ENCODE assay signal across 7 cellular contexts in the genomic region with DNA sequence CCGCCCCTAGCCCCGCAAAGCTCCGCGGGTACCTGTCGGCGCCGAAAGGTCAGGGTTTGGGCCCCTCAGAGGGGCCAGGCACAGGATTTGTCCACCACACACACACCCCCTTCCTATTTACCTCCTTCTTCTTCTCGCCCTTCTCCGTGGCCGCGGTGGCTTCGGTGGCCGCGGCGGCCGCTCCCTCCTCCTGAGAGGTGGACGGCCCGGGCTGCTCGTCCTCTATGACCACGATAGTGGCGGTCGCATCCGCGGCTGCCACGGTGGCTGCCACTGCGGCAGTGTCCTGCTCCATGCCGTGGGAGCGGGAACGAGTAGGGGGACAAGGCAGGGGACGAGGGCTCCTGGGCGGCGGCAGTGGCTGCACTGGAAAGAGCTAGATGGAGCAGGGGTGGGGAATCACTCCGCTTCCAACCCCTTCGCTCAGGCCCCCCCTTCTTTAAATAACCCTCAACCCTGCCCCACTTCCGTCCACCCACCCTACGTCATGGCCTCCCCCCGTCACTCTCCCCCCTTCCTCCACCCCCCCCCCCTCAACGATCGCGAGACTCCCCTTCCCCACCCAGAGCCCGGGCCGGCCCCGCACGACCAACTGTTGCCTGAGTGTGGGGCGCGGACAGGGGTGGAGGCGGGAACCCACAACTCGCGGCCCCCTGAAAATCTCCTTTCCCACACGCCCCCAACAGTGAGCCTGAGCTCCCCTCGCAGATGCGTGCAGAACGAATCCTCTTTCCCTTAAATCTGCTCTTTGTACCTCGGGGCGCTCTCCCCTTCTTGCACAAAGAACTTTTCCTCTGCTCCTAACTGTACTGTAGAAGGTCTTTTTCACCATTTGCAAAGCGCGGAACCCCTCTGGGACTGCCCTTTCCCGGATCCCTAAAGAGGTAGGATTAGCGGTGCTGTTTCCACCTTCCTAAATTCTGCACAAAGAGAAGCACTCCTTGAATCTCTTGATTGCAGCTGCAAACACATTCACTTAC. TPM values are rescaled to one million over a fixed set of nuclear protein-coding genes. Genes with fewer than 3 reads are reported as not detected.
A peak's percentile ranks its signal among the peaks of the same experiment; 100 is the strongest.
DNase-seq lines count a peak whose midpoint lies in the region; ATAC-seq, FAIRE-seq and TF ChIP-seq lines count a peak whose summit lies in the region.

A gene with protein sequence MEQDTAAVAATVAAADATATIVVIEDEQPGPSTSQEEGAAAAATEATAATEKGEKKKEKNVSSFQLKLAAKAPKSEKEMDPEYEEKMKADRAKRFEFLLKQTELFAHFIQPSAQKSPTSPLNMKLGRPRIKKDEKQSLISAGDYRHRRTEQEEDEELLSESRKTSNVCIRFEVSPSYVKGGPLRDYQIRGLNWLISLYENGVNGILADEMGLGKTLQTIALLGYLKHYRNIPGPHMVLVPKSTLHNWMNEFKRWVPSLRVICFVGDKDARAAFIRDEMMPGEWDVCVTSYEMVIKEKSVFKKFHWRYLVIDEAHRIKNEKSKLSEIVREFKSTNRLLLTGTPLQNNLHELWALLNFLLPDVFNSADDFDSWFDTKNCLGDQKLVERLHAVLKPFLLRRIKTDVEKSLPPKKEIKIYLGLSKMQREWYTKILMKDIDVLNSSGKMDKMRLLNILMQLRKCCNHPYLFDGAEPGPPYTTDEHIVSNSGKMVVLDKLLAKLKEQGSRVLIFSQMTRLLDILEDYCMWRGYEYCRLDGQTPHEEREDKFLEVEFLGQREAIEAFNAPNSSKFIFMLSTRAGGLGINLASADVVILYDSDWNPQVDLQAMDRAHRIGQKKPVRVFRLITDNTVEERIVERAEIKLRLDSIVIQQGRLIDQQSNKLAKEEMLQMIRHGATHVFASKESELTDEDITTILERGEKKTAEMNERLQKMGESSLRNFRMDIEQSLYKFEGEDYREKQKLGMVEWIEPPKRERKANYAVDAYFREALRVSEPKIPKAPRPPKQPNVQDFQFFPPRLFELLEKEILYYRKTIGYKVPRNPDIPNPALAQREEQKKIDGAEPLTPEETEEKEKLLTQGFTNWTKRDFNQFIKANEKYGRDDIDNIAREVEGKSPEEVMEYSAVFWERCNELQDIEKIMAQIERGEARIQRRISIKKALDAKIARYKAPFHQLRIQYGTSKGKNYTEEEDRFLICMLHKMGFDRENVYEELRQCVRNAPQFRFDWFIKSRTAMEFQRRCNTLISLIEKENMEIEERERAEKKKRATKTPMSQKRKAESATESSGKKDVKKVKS (minus strand): TSS at position 415 of the 980 bp plus-strand sequence. CDS start 120 bp downstream, at position 295.

- no TSS peak for BruUV-seq in mammary epithelial cell (replicated peaks; lab: Mats Ljungman, UMichigan)

- H3K4me1 ChIP-seq in mammary epithelial cell (ENCODE audit: insufficient read depth, low read length) = no peaks in the 10 kb centered on the region
- no peaks in the 10 kb centered on the region for H3K4me1 ChIP-seq in iPS DF 6.9 (ENCODE audit: control insufficient read depth, insufficient read depth, low read length)

- 42% methylated on average over 9 of the region's 59 CpGs for WGBS in mammary epithelial cell (ENCODE audit: low coverage, missing lambda C conversion rate)
- no CpG with 5 or more reads among the region's 59 CpGs for whole genome bisulfite sequencing in iPS DF 6.9 (ENCODE audit: insufficient coverage, insufficient read length)

- DNase-seq in GM13976 (ENCODE audit: low spot score) = peak; percentile 45
- peak; percentile 27 for DNase-seq in NCI-H748 treated with DMSO at 0.1 percent for 48 hours (lab: John Stamatoyannopoulos, UW)
- no peak for DNase-seq in mammary epithelial cell
- no peak for DNase-seq in iPS DF 6.9 (ENCODE audit: low read depth, low spot score)
- peak; percentile 9 for DNase-seq in putamen (ENCODE audit: low spot score)
- DNase-seq in RCC 7860 (ENCODE audit: low spot score) = no peak

- dilution Hi-C loops in mammary epithelial cell (cut with HindIII; ENCODE audit: low sequenced_read_pairs) = no loop called here

- CTCF ChIA-PET in mammary epithelial cell (lab: Charles Lee; ENCODE audit: low non-redundant PET) = no interaction called here

- no peak for FAIRE-seq in RCC 7860 (lab: Jason Lieb, UNC)

- peaks cover 7% of the 10 kb centered on the region for H3K79me2 ChIP-seq in mammary epithelial cell (ENCODE audit: insufficient read depth, low read length)

- TF ChIP-seq CTCF in GM13976 (IDR thresholded peaks at IDR 0.05; ENCODE audit: borderline replicate concordance, control extremely low read depth, extremely low read depth, insufficient read depth, missing control alignments) (no peak), mammary epithelial cell (conservative IDR thresholded peaks at IDR 0.05 in 1 of 2, IDR thresholded peaks at IDR 0.05 in 1 of 2; ENCODE audit: extremely low read depth in 1 of 2, insufficient read depth in 1 of 2, low read depth in 1 of 2, low read length in 2 of 2) (no peak)

- H3K36me3 ChIP-seq in mammary epithelial cell (ENCODE audit: insufficient read depth, low read length) (no peaks in the 10 kb centered on the region), iPS DF 6.9 (ENCODE audit: control insufficient read depth, insufficient read depth, low read length) (no peaks in the 10 kb centered on the region)

- in situ Hi-C loops in GM13976 (cut with MboI; ENCODE audit: low sequenced_read_pairs, unreplicated experiment) (no loop called here), mammary epithelial cell (cut with MboI; ENCODE audit: low sequenced_read_pairs in 2 of 2) (no loop called here)

- H3K9me3 ChIP-seq in mammary epithelial cell (replicated peaks; ENCODE audit: insufficient read depth, low read length) (no peaks in the 10 kb centered on the region), iPS DF 6.9 (ENCODE audit: control insufficient read depth, insufficient read depth, low read length) (no peaks in the 10 kb centered on the region)

- no peak for ATAC-seq in HG02588 (IDR thresholded peaks at IDR 0.05; ENCODE audit: unreplicated experiment)

- peak within 1 kb of the TSS; percentile 71 to 75 (median 73) for H3K4me3 ChIP-seq in mammary epithelial cell (replicated peaks in 1 of 3; ENCODE audit: insufficient read depth in 1 of 3, low read depth in 2 of 3, low read length in 3 of 3)
- peak within 1 kb of the TSS; percentile 82 for H3K4me3 ChIP-seq in iPS DF 6.9 (ENCODE audit: low read length)

- intact Hi-C loops in mammary epithelial cell (cut with micrococcal nuclease) = no loop called here

- H2AFZ ChIP-seq in mammary epithelial cell (ENCODE audit: low read depth, low read length) = peak within 1 kb of the TSS; percentile 91

- H3K27ac ChIP-seq in mammary epithelial cell (ENCODE audit: insufficient read depth, low read depth, low read length) (no peak within 1 kb of the TSS), iPS DF 6.9 (ENCODE audit: low read length) (no peak within 1 kb of the TSS)

- no peaks in the 10 kb centered on the region for H4K20me1 ChIP-seq in mammary epithelial cell (ENCODE audit: insufficient read depth, low read length)

- peak within 1 kb of the TSS; percentile 81 for H3K4me2 ChIP-seq in mammary epithelial cell (ENCODE audit: insufficient read depth, low read depth, low read length)

- H3K27me3 ChIP-seq in mammary epithelial cell (ENCODE audit: insufficient read depth, low read length) = no peaks in the 10 kb centered on the region
- no peaks in the 10 kb centered on the region for H3K27me3 ChIP-seq in iPS DF 6.9 (ENCODE audit: control insufficient read depth, insufficient read depth, low read length)

- H3K9ac ChIP-seq in mammary epithelial cell (ENCODE audit: insufficient read depth, low read length) = peak within 1 kb of the TSS; percentile 40

RNA-seq across cellular contexts. Expression of the gene that starts here (rescaled TPM):
- 10 to 100 TPM; 28.8 to 32.4 TPM for total RNA-seq in mammary epithelial cell
- 13.0 TPM for polyA plus RNA-seq in mammary epithelial cell
- 21.6 TPM for polyA minus RNA-seq in mammary epithelial cell

Comparison
In these comparisons a context has a peak if more than half of its experiments do, and no peak if none do; other contexts are left out.
1. DNase-seq: peak in GM13976 (single experiment), NCI-H748 treated with DMSO at 0.1 percent for 48 hours (single experiment) and putamen (single experiment); none in mammary epithelial cell (single experiment), iPS DF 6.9 (single experiment) and RCC 7860 (single experiment).